In the genomic region with DNA sequence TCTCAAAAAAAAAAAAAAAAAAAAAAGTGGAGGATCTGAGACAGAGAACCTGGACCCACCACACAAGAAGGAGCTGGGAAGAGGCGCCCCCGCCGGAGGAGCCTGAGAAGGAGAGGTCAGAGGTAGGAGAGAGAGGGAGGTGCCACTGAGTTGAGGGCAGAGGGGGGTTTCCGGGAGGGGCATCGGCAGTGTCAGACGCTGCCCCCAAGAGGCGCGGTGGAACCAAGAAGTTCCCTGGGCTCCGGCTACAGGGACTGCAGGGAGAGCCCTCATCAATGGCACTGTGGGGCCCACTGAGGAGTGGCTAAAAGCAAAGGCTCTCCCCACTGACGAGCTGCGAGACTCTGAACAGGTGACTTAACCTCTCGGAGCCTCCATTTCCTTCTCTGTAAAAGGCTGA, we compare ENCODE assay signal across 11 cellular contexts. TPM values are rescaled to one million over a fixed set of nuclear protein-coding genes. Genes with fewer than 3 reads are reported as not detected.
DNase-seq lines count a peak whose midpoint lies in the region; ATAC-seq, FAIRE-seq and TF ChIP-seq lines count a peak whose summit lies in the region.
"Had no signal": no experiment of that assay in that cellular context is flagged by ENCODE, and none has a peak within 500 bp of the region (broad histone marks: within the 10 kb centered on the region; RNA-seq: fewer than 3 reads in every experiment).

No MANE protein-coding gene starts in this region.

- FAIRE-seq in frontal cortex (lab: Jason Lieb, UNC) = no peak
- FAIRE-seq: GM18507 had no signal

- no peak for TF ChIP-seq CTCF in GM20000 (IDR thresholded peaks at IDR 0.05; ENCODE audit: extremely low read depth, missing control alignments)
- no peak for TF ChIP-seq CTCF in psoas muscle (IDR thresholded peaks at IDR 0.05)

- DNase-seq in GM20000 (ENCODE audit: low spot score) (peak; percentile 49), DMS153 (lab: John Stamatoyannopoulos, UW) (no peak), NCI-H1092 (lab: John Stamatoyannopoulos, UW) (no peak), psoas muscle (no peak), frontal cortex (ENCODE audit: low spot score in 2 of 2) (no peak)
- DNase-seq in activated CD4-positive, alpha-beta T cell treated with anti-CD3 and anti-CD28 coated beads for 1 hour = peak; percentile 34
- peak; percentile 42 for DNase-seq in stimulated activated CD8-positive, alpha-beta memory T cell treated with anti-CD3 and anti-CD28 coated beads, Interleukin-12 subunit alpha, Interleukin-12 subunit beta, amount 100 ng/mL, for 4 hours (ENCODE audit: low read depth)
- DNase-seq: NCI-H524 treated with DMSO at 0.1 percent for 48 hours, right cardiac atrium had no signal

- no peaks in the 10 kb centered on the region for H3K9me3 ChIP-seq in psoas muscle

- no peak overlapping the region for H3K4me3 ChIP-seq in psoas muscle

- peak overlapping the region; percentile 72 for H3K27ac Mint-ChIP-seq in dendritic cell treated with granulocyte-macrophage colony-stimulating factor and Interleukin-4, amounts not matched to agents 40 ng/mL and 50 ng/mL, for 4 days

- H3K36me3 Mint-ChIP-seq in dendritic cell treated with granulocyte-macrophage colony-stimulating factor and Interleukin-4, amounts not matched to agents 40 ng/mL and 50 ng/mL, for 4 days (ENCODE audit: low read depth) = peaks cover 1% of the 10 kb centered on the region

- ATAC-seq in psoas muscle = no peak
- ATAC-seq: right cardiac atrium had no signal

- peak overlapping the region; percentile 76 for H3K4me3 Mint-ChIP-seq in dendritic cell treated with granulocyte-macrophage colony-stimulating factor and Interleukin-4, amounts not matched to agents 40 ng/mL and 50 ng/mL, for 4 days

- intact Hi-C loops in dendritic cell treated with granulocyte-macrophage colony-stimulating factor and Interleukin-4, amounts not matched to agents 40 ng/mL and 50 ng/mL, for 4 days (cut with micrococcal nuclease) = no loop called here
- intact Hi-C loops in psoas muscle (cut with DNase I) = loop anchor here in 1 of 2 donors (10.0 kb wide), 1 partner anchor 166 kb away; no protein-coding TSS in a partner anchor

- no peaks in the 10 kb centered on the region for H3K4me1 ChIP-seq in psoas muscle

- peaks cover 38% of the 10 kb centered on the region for H3K27me3 Mint-ChIP-seq in dendritic cell treated with granulocyte-macrophage colony-stimulating factor and Interleukin-4, amounts not matched to agents 40 ng/mL and 50 ng/mL, for 4 days

- peaks cover 14% of the 10 kb centered on the region for H3K4me1 Mint-ChIP-seq in dendritic cell treated with granulocyte-macrophage colony-stimulating factor and Interleukin-4, amounts not matched to agents 40 ng/mL and 50 ng/mL, for 4 days (ENCODE audit: low read depth)

- no peaks in the 10 kb centered on the region for H3K36me3 ChIP-seq in psoas muscle (ENCODE audit: insufficient read depth in 1 of 2, low read depth in 1 of 2)

- WGBS in psoas muscle, 3 donors = 49 to 60% (median 58%) methylated on average over 11 to 12 of the region's 12 CpGs

- H3K27me3 ChIP-seq in psoas muscle (ENCODE audit: insufficient read depth in 3 of 3, low read length in 2 of 3) = peaks cover 0 to 32% (median 9%) of the 10 kb centered on the region in 3 donors

- H3K9me3 Mint-ChIP-seq in dendritic cell treated with granulocyte-macrophage colony-stimulating factor and Interleukin-4, amounts not matched to agents 40 ng/mL and 50 ng/mL, for 4 days = no peaks in the 10 kb centered on the region

- no peak overlapping the region for H3K27ac ChIP-seq in psoas muscle

RNA-seq across cellular contexts. Expression of a gene that starts 4.2 kb away (rescaled TPM):
- total RNA-seq in psoas muscle (not detected), frontal cortex (0.41 TPM)
- polyA plus RNA-seq in psoas muscle = not detected
- total RNA-seq: right cardiac atrium had no signal
- polyA plus RNA-seq: right cardiac atrium had no signal

RNA-seq across cellular contexts. Expression of a gene that starts 17.9 kb away (rescaled TPM):
- total RNA-seq in psoas muscle (not detected), frontal cortex (not detected)
- not detected for polyA plus RNA-seq in psoas muscle
- total RNA-seq: right cardiac atrium had no signal
- polyA plus RNA-seq: right cardiac atrium had no signal

RNA-seq across cellular contexts. Expression of a gene that starts 58.7 kb away (rescaled TPM):
- total RNA-seq in psoas muscle = not detected
- polyA plus RNA-seq in psoas muscle = not detected
- not detected for total RNA-seq in frontal cortex
- total RNA-seq: right cardiac atrium had no signal

Comparison
In these comparisons a context has a peak if more than half of its experiments do, and no peak if none do; other contexts are left out.
1. DNase-seq: peak in GM20000 (single experiment), activated CD4-positive, alpha-beta T cell treated with anti-CD3 and anti-CD28 coated beads for 1 hour (single experiment) and stimulated activated CD8-positive, alpha-beta memory T cell treated with anti-CD3 and anti-CD28 coated beads, Interleukin-12 subunit alpha, Interleukin-12 subunit beta, amount 100 ng/mL, for 4 hours (single experiment); none in DMS153 (single experiment), NCI-H1092 (single experiment), psoas muscle (0 of 2) and frontal cortex (0 of 2).